Comparison of ENCODE assay signal across 38 cellular contexts in the genomic region with DNA sequence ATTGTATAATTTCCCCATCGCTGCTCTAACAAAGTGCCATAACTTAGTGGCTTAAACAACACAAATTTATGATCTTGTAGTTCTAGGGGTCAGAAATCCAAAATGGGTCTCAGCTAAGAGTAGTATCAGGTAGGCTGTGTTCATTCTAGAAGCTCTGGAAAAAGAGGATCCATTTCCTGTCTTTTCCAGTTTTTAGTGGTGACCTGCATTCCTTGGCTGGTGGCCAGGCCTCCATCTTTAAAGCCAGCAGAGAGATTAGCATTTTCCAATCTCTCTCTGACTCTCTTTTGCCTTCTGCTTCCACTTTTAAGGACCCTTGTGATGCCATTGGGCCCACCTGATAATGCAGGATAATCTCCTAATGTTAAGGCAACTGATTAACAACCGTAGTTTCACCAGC. TPM values are rescaled to one million over a fixed set of nuclear protein-coding genes. Genes with fewer than 3 reads are reported as not detected.
DNase-seq lines count a peak whose midpoint lies in the region; ATAC-seq, FAIRE-seq and TF ChIP-seq lines count a peak whose summit lies in the region.
"Had no signal": no experiment of that assay in that cellular context is flagged by ENCODE, and none has a peak within 500 bp of the region (broad histone marks: within the 10 kb centered on the region; RNA-seq: fewer than 3 reads in every experiment).

No MANE protein-coding gene starts in this region.

- DNase-seq in DMS 273 (lab: John Stamatoyannopoulos, UW; ENCODE audit: unreplicated experiment) (peak; percentile 26), DMS 273 treated with DMSO at 0.1 percent for 48 hours (lab: John Stamatoyannopoulos, UW) (no peak), Daoy (ENCODE audit: low read depth) (peak; percentile 41), NCI-H2029 treated with DMSO at 0.1 percent for 48 hours (lab: John Stamatoyannopoulos, UW) (peak; percentile 6), K562 (ENCODE audit: extremely low read depth in 1 of 4, low spot score in 3 of 4) (no peak), HEK293T (ENCODE audit: extremely low spot score) (no peak)
- no peak for DNase-seq in stimulated activated CD4-positive, alpha-beta T cell treated with anti-CD3 and anti-CD28 coated beads, Interleukin-2, amount 100 ng/mL, for 24 hours
- no peak for DNase-seq in stimulated activated CD4-positive, alpha-beta T cell treated with anti-CD3 and anti-CD28 coated beads, Interleukin-12 subunit alpha, Interleukin-12 subunit beta, amount 100 ng/mL, for 4 hours
- DNase-seq: activated CD4-positive, alpha-beta memory T cell treated with anti-CD3 and anti-CD28 coated beads for 36 hours; activated CD4-positive, alpha-beta T cell treated with anti-CD3 and anti-CD28 coated beads for 1 hour; activated naive CD4-positive, alpha-beta T cell; activated naive CD8-positive, alpha-beta T cell treated with anti-CD3 and anti-CD28 coated beads, Interleukin-2, amount 50 U/mL, for 24 hours; activated T-cell treated with anti-CD3 and anti-CD28 coated beads, Interleukin-2, amount 50 U/mL, for 72 hours; central memory CD4-positive, alpha-beta T cell; endodermal cell; GOT3; head of caudate nucleus; islet precursor cell; KBM-7; left ventricle myocardium superior; MM.1S; NCI-H1930; NCI-H446 treated with DMSO at 0.1 percent for 48 hours; pancreas; stimulated activated naive CD8-positive, alpha-beta T cell treated with anti-CD3 and anti-CD28 coated beads, Interleukin-15, Interleukin-2, amounts not matched to agents 100 U/mL and 50 U/mL, for 24 hours; T-helper 17 cell; testis had no signal

- H3K36me3 ChIP-seq in K562 (ENCODE audit: control insufficient read depth, insufficient read depth, low read length), result no peaks in the 10 kb centered on the region
- H3K36me3 ChIP-seq: neural progenitor cell, pancreas had no signal

- H4K20me1 ChIP-seq in K562 (replicated peaks; ENCODE audit: control insufficient read depth, insufficient read depth, low read length), result no peaks in the 10 kb centered on the region

- no peaks in the 10 kb centered on the region for H3K9me3 ChIP-seq in K562 (replicated peaks; ENCODE audit: control insufficient read depth, insufficient read depth, low read depth, low read length)
- H3K9me3 ChIP-seq: pancreas, testis had no signal

- no peaks in the 10 kb centered on the region for H3K79me2 ChIP-seq in K562 (ENCODE audit: control insufficient read depth, insufficient read depth, low read length)

- H3K27ac ChIP-seq in K562 (ENCODE audit: extremely low read depth, low read depth, low read length), result no peak overlapping the region
- H3K27ac ChIP-seq: 22Rv1, C4-2B, neural progenitor cell, pancreas, skin epidermis, testis had no signal

- H3K4me1 ChIP-seq in K562 (replicated peaks in 1 of 2; ENCODE audit: control insufficient read depth in 2 of 2, insufficient read depth in 2 of 2, low read length in 2 of 2), result no peaks in the 10 kb centered on the region
- H3K4me1 ChIP-seq: pancreas, testis had no signal

- POLR2A ChIA-PET in K562 (lab: Yijun Ruan, JAX), result no interaction called here
- POLR2A ChIA-PET in HEK293T (lab: Yijun Ruan, JAX), result no interaction called here

- H3K9ac ChIP-seq in K562 (ENCODE audit: insufficient read depth in 1 of 2, low read depth in 2 of 2, low read length in 2 of 2), result no peak overlapping the region
- H3K9ac ChIP-seq: neural progenitor cell had no signal

- 0% methylated on average over 2 of the region's 2 CpGs for WGBS in K562 (ENCODE audit: insufficient coverage, low coverage, missing lambda C conversion rate)

- no peak for TF ChIP-seq POLR2A in K562 (conservative IDR thresholded peaks at IDR 0.05)

- no peaks in the 10 kb centered on the region for H3K9me1 ChIP-seq in K562 (ENCODE audit: control insufficient read depth, insufficient read depth, low read length)

- no peak for TF ChIP-seq CTCF in K562 (IDR thresholded peaks at IDR 0.05 in 2 of 3, conservative IDR thresholded peaks at IDR 0.05 in 1 of 3; ENCODE audit: insufficient read depth in 2 of 3, low read depth in 1 of 3, low read length in 3 of 3)

- TF ChIP-seq EP300 in K562 (IDR thresholded peaks at IDR 0.05; ENCODE audit: low read length), result no peak

- intact Hi-C loops in K562 (cut with micrococcal nuclease), result no loop called here

- ATAC-seq in K562, result no peak
- ATAC-seq: activated naive CD8-positive, alpha-beta T cell treated with anti-CD3 and anti-CD28 coated beads, Interleukin-2, amount 50 U/mL, for 24 hours; activated T-cell treated with anti-CD3 and anti-CD28 coated beads, Interleukin-2, amount 50 U/mL, for 72 hours; left ventricle myocardium superior; pancreas; stimulated activated naive CD8-positive, alpha-beta T cell treated with anti-CD3 and anti-CD28 coated beads, Interleukin-15, Interleukin-2, amounts not matched to agents 100 U/mL and 50 U/mL, for 24 hours; T-helper 17 cell had no signal

- no peak overlapping the region for H3K4me3 ChIP-seq in K562
- H3K4me3 ChIP-seq: neural progenitor cell, pancreas, skin epidermis, testis had no signal

- BruUV-seq in K562 (replicated peaks; lab: Mats Ljungman, UMichigan), result no TSS peak

- in situ Hi-C loops in K562 (cut with MboI), result no loop called here

- no peak overlapping the region for H3K4me2 ChIP-seq in K562 (ENCODE audit: insufficient read depth, low read length)
- H3K4me2 ChIP-seq: neural progenitor cell had no signal

- peaks cover 0 to 4% of the 10 kb centered on the region in 2 experiments; a peak in 2 of 5 replicates for H3K27me3 ChIP-seq in K562 (ENCODE audit: control insufficient read depth in 2 of 2, insufficient read depth in 2 of 2, low read length in 2 of 2)
- H3K27me3 ChIP-seq: neural progenitor cell, pancreas, testis had no signal

- no peak for TF ChIP-seq RAD21 in K562 (CRISPR knock-in tag; conservative IDR thresholded peaks at IDR 0.05 in 1 of 2, IDR thresholded peaks at IDR 0.05 in 1 of 2)

- no peak for FAIRE-seq in K562 (lab: Jason Lieb, UNC)
- FAIRE-seq: astrocyte, pancreas had no signal

- no peak overlapping the region for H2AFZ ChIP-seq in K562 (ENCODE audit: low read depth, low read length)
- H2AFZ ChIP-seq: neural progenitor cell had no signal

- CTCF ChIA-PET in K562 (lab: Yijun Ruan, JAX; ENCODE audit: low intra/inter-chr PET ratio) (no interaction called here), HEK293T (lab: Yijun Ruan, JAX) (no interaction called here)

TF ChIP-seq in K562, 482 proteins besides CTCF, POLR2A, EP300 and RAD21 (continues in another document):
- TF ChIP-seq SIX5 (IDR thresholded peaks at IDR 0.05; ENCODE audit: borderline replicate concordance in 1 of 2, insufficient read depth in 1 of 2, low read depth in 1 of 2, low read length in 2 of 2), result no peak
- no peak for TF ChIP-seq ZNF324 (CRISPR knock-in tag; IDR thresholded peaks at IDR 0.05)
- TF ChIP-seq ADNP (tag; IDR thresholded peaks at IDR 0.05), result no peak
- TF ChIP-seq TEAD4 (IDR thresholded peaks at IDR 0.05; ENCODE audit: low read length), result 0 out of 2 replicates have a peak, but pooled peaks have one; percentile 12
- TF ChIP-seq TEAD4 (CRISPR knock-in tag; IDR thresholded peaks at IDR 0.05; ENCODE audit: borderline replicate concordance), result no peak
- TF ChIP-seq ZNF232 (CRISPR knock-in tag; IDR thresholded peaks at IDR 0.05), result no peak
- TF ChIP-seq ZNF445 (CRISPR knock-in tag; IDR thresholded peaks at IDR 0.05; ENCODE audit: low read depth), result no peak
- TF ChIP-seq KAT8 (IDR thresholded peaks at IDR 0.05; ENCODE audit: low read depth), result no peak
- no peak for TF ChIP-seq ZBTB8A (IDR thresholded peaks at IDR 0.05; ENCODE audit: partially characterized antibody)

TF ChIP-seq in HEK293T, 16 proteins besides CTCF, POLR2A, EP300 and RAD21 (continues in another document):
- no peak for TF ChIP-seq FOXA1 (IDR thresholded peaks at IDR 0.05)
- TF ChIP-seq SP1 (IDR thresholded peaks at IDR 0.05), result no peak
- no peak for TF ChIP-seq FOXM1 (IDR thresholded peaks at IDR 0.05; ENCODE audit: borderline replicate concordance)
- no peak for TF ChIP-seq FOXK2 (IDR thresholded peaks at IDR 0.05)
- TF ChIP-seq ARNT (IDR thresholded peaks at IDR 0.05), result no peak
- TF ChIP-seq CTBP1 (IDR thresholded peaks at IDR 0.05; ENCODE audit: borderline replicate concordance), result no peak
- TF ChIP-seq, protein P1, sequence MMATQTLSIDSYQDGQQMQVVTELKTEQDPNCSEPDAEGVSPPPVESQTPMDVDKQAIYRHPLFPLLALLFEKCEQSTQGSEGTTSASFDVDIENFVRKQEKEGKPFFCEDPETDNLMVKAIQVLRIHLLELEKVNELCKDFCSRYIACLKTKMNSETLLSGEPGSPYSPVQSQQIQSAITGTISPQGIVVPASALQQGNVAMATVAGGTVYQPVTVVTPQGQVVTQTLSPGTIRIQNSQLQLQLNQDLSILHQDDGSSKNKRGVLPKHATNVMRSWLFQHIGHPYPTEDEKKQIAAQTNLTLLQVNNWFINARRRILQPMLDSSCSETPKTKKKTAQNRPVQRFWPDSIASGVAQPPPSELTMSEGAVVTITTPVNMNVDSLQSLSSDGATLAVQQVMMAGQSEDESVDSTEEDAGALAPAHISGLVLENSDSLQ (IDR thresholded peaks at IDR 0.05), result no peak
- no peak for TF ChIP-seq LEF1 (IDR thresholded peaks at IDR 0.05; ENCODE audit: borderline replicate concordance)
- no peak for TF ChIP-seq ELF4 (IDR thresholded peaks at IDR 0.05)
- no peak for TF ChIP-seq TARDBP (IDR thresholded peaks at IDR 0.05)
- no peak for TF ChIP-seq L3MBTL2 (conservative IDR thresholded peaks at IDR 0.05)
- TF ChIP-seq BHLHE40 (IDR thresholded peaks at IDR 0.05; ENCODE audit: borderline replicate concordance), result no peak
- TF ChIP-seq SUZ12 (IDR thresholded peaks at IDR 0.05), result no peak
- TF ChIP-seq HDGF (IDR thresholded peaks at IDR 0.05; ENCODE audit: borderline replicate concordance), result no peak
- no peak for TF ChIP-seq NFRKB (IDR thresholded peaks at IDR 0.05)

RNA-seq across cellular contexts. Expression of a gene that starts 41.0 kb away (rescaled TPM):
- not detected in 2 replicates for total RNA-seq in Daoy (2014; rRNA removed; shearing (Covaris generic))
- total RNA-seq in K562 (2011; cell fraction: chromatin; rRNA removed; ENCODE audit: low replicate concordance), result not detected in 2 replicates
- total RNA-seq in K562 (2011; cell fraction: nucleolus; rRNA removed), result not detected in 2 replicates
- not detected in 2 replicates for total RNA-seq in K562 (2011; cell fraction: nucleoplasm; rRNA removed)
- total RNA-seq in K562 (2014; rRNA removed) (not detected in 2 replicates), K562 (2014; rRNA removed; fragmentation: Illumina TruSeq; extraction: Trizol) (not detected in 2 replicates), K562 (2015; rRNA removed; fragmentation: Illumina TruSeq; extraction: Trizol) (not detected in 2 replicates), K562 (2021) (not detected in 2 replicates)
- polyA plus RNA-seq in K562 (2011; rRNA removed) (not detected in 2 replicates), K562 (2014; fragmentation: Illumina TruSeq; extraction: Trizol) (not detected in 2 replicates), K562 (2014; fragmentation: Nextera tagmentation; extraction: Ambion mirVana) (not detected), K562 (2014; rRNA removed) (not detected in 2 replicates)
- not detected in 2 replicates for polyA plus RNA-seq in K562 (2011; cell fraction: cytosol; rRNA removed)
- not detected in 2 replicates for polyA plus RNA-seq in K562 (2011; cell fraction: nucleus; rRNA removed)
- polyA plus RNA-seq in K562 (2012), result not detected in 2 replicates
- polyA minus RNA-seq in K562 (2011; rRNA and poly(A)+ RNA removed), result not detected in 2 replicates
- polyA minus RNA-seq in K562 (2011; cell fraction: cytosol; rRNA and poly(A)+ RNA removed), result not detected in 2 replicates
- not detected in 2 replicates for polyA minus RNA-seq in K562 (2011; cell fraction: nucleus; rRNA and poly(A)+ RNA removed)
- total RNA-seq: activated CD4-positive, alpha-beta memory T cell treated with anti-CD3 and anti-CD28 coated beads for 36 hours; activated T-cell treated with anti-CD3 and anti-CD28 coated beads, Interleukin-2, amount 50 U/mL, for 72 hours; astrocyte; endodermal cell; G401; left ventricle myocardium superior; mesenteric fat pad; myocyte; renal cortical epithelial cell; T-helper 17 cell; urinary bladder had no signal
- polyA plus RNA-seq: esophagus, urinary bladder had no signal

Comparison
In these comparisons a context has a peak if more than half of its experiments do, and no peak if none do; other contexts are left out.
1. DNase-seq: peak in DMS 273 (single experiment), Daoy (single experiment) and NCI-H2029 treated with DMSO at 0.1 percent for 48 hours (single experiment); none in DMS 273 treated with DMSO at 0.1 percent for 48 hours (single experiment), K562 (0 of 4), stimulated activated CD4-positive, alpha-beta T cell treated with anti-CD3 and anti-CD28 coated beads, Interleukin-2, amount 100 ng/mL, for 24 hours (0 of 2), HEK293T (single experiment) and stimulated activated CD4-positive, alpha-beta T cell treated with anti-CD3 and anti-CD28 coated beads, Interleukin-12 subunit alpha, Interleukin-12 subunit beta, amount 100 ng/mL, for 4 hours (single experiment).